Comparison of ENCODE assay signal across 18 cellular contexts in the genomic region with DNA sequence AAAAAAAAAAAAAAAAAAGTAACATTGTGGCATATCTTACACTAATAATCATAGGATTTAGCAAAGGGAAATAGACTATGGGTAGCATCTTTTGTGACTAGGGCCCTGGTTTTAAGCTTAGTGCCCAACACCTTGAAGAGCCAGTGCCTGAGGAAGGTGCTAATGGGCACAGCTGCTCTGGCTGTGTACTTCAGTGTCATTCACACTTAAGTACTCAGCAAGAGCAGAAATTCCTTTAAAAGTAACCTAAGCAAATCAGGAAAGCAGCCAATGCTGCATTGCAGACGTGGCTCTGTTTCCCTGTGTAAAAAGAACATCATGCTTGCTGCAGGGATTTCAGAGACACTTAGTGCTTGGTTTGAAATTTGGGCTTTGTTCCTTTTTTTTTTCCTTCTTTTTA.
"Had no signal": no experiment of that assay in that cellular context is flagged by ENCODE, and none has a peak within 500 bp of the region (broad histone marks: within the 10 kb centered on the region; RNA-seq: fewer than 3 reads in every experiment).

No MANE protein-coding gene starts in this region.

- H3K9me3 Mint-ChIP-seq: activated B cell treated with CpG ODN at 0.5 μM for 24 hours; activated CD4-positive, alpha-beta memory T cell treated with anti-CD3 and anti-CD28 coated beads for 36 hours; activated naive CD8-positive, alpha-beta T cell treated with anti-CD3 and anti-CD28 coated beads for 36 hours; activated T-helper 1 cell treated with anti-CD3 and anti-CD28 coated beads, Interleukin-12 subunit alpha, Interleukin-12 subunit beta, Interleukin-2, Interleukin-4 antibody, amounts not matched to agents 30 ng/mL and 10 ng/mL and 1 ng/mL, durations not matched to agents 14 hours and 24 hours and 36 hours; naive B cell had no signal

- DNase-seq: activated B cell treated with CpG ODN at 0.5 μM for 24 hours; activated CD4-positive, alpha-beta memory T cell treated with anti-CD3 and anti-CD28 coated beads for 36 hours; activated CD4-positive, alpha-beta T cell treated with anti-CD3 and anti-CD28 coated beads for 4 hours; activated gamma-delta T cell treated with Interleukin-2 at 50 U/mL for 16 hours; activated naive CD8-positive, alpha-beta T cell treated with anti-CD3 and anti-CD28 coated beads for 36 hours; activated T-cell treated with anti-CD3 and anti-CD28 coated beads for 4 hours; amniotic stem cell; caudate nucleus; effector memory CD8-positive, alpha-beta T cell; foreskin fibroblast; islet precursor cell; mucosa of descending colon; naive B cell; pancreas; stimulated activated naive B cell treated with anti-CD40 and anti-IgM and Interleukin-4, amounts not matched to agents 10 μg/mL and 1 μg/mL and 100 μg/mL, for 72 hours had no signal

- H3K27ac Mint-ChIP-seq: activated B cell treated with CpG ODN at 0.5 μM for 24 hours; activated CD4-positive, alpha-beta memory T cell treated with anti-CD3 and anti-CD28 coated beads for 36 hours; activated naive CD8-positive, alpha-beta T cell treated with anti-CD3 and anti-CD28 coated beads for 36 hours; activated T-helper 1 cell treated with anti-CD3 and anti-CD28 coated beads, Interleukin-12 subunit alpha, Interleukin-12 subunit beta, Interleukin-2, Interleukin-4 antibody, amounts not matched to agents 30 ng/mL and 10 ng/mL and 1 ng/mL, durations not matched to agents 14 hours and 24 hours and 36 hours; effector memory CD8-positive, alpha-beta T cell; naive B cell; stimulated activated naive B cell treated with anti-CD40 and anti-IgM and Interleukin-4, amounts not matched to agents 10 μg/mL and 1 μg/mL and 100 μg/mL, for 72 hours had no signal

- H3K4me1 ChIP-seq: pancreas had no signal

- H3K36me3 Mint-ChIP-seq: activated CD4-positive, alpha-beta memory T cell treated with anti-CD3 and anti-CD28 coated beads for 36 hours; activated naive CD8-positive, alpha-beta T cell treated with anti-CD3 and anti-CD28 coated beads for 36 hours; naive B cell; stimulated activated naive B cell treated with anti-CD40 and anti-IgM and Interleukin-4, amounts not matched to agents 10 μg/mL and 1 μg/mL and 100 μg/mL, for 72 hours had no signal

- ATAC-seq: effector memory CD8-positive, alpha-beta T cell; mucosa of descending colon; sciatic nerve; stimulated activated naive B cell treated with anti-CD40 and anti-IgM and Interleukin-4, amounts not matched to agents 10 μg/mL and 1 μg/mL and 100 μg/mL, for 72 hours had no signal

- H3K27me3 ChIP-seq: pancreas had no signal

- H3K27me3 Mint-ChIP-seq: activated B cell treated with CpG ODN at 0.5 μM for 24 hours; activated CD4-positive, alpha-beta memory T cell treated with anti-CD3 and anti-CD28 coated beads for 36 hours; activated naive CD8-positive, alpha-beta T cell treated with anti-CD3 and anti-CD28 coated beads for 36 hours; effector memory CD8-positive, alpha-beta T cell; naive B cell; stimulated activated naive B cell treated with anti-CD40 and anti-IgM and Interleukin-4, amounts not matched to agents 10 μg/mL and 1 μg/mL and 100 μg/mL, for 72 hours had no signal

- H3K4me3 ChIP-seq: lung, mucosa of descending colon, pancreas had no signal

- H3K4me3 Mint-ChIP-seq: activated B cell treated with CpG ODN at 0.5 μM for 24 hours; activated CD4-positive, alpha-beta memory T cell treated with anti-CD3 and anti-CD28 coated beads for 36 hours; activated naive CD8-positive, alpha-beta T cell treated with anti-CD3 and anti-CD28 coated beads for 36 hours; activated T-helper 1 cell treated with anti-CD3 and anti-CD28 coated beads, Interleukin-12 subunit alpha, Interleukin-12 subunit beta, Interleukin-2, Interleukin-4 antibody, amounts not matched to agents 30 ng/mL and 10 ng/mL and 1 ng/mL, durations not matched to agents 14 hours and 24 hours and 36 hours; effector memory CD8-positive, alpha-beta T cell; naive B cell; stimulated activated naive B cell treated with anti-CD40 and anti-IgM and Interleukin-4, amounts not matched to agents 10 μg/mL and 1 μg/mL and 100 μg/mL, for 72 hours had no signal

- H3K36me3 ChIP-seq: pancreas had no signal

- H3K9me3 ChIP-seq: mucosa of descending colon, pancreas had no signal

- H3K4me1 Mint-ChIP-seq: activated B cell treated with CpG ODN at 0.5 μM for 24 hours; activated naive CD8-positive, alpha-beta T cell treated with anti-CD3 and anti-CD28 coated beads for 36 hours; naive B cell; stimulated activated naive B cell treated with anti-CD40 and anti-IgM and Interleukin-4, amounts not matched to agents 10 μg/mL and 1 μg/mL and 100 μg/mL, for 72 hours had no signal
